14 cellular contexts compared by ENCODE assay signal in the genomic region with DNA sequence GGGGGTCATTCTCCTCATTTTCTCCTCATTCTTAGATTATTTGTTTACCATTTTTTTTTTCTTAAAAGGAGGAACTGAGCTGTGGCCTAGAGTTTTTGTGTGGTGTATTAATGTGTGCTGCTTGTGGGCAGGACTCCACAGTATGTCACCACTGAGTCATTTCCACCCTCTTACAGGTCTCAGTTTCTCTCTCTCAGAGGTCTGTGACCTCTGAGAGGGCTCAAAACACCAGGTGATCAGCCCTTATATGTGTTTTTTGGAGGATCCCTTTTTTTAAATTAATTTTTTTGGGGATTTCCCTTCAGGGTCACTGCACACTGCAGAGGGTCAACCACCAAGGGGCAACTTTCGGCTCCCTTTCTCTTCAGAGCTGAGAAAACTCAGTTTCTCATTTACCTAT.
DNase-seq lines count a peak whose midpoint lies in the region; ATAC-seq and TF ChIP-seq lines count a peak whose summit lies in the region.
"Had no signal": no experiment of that assay in that cellular context is flagged by ENCODE, and none has a peak within 500 bp of the region (broad histone marks: within the 10 kb centered on the region; RNA-seq: fewer than 3 reads in every experiment).

No MANE protein-coding gene starts in this region.

- H3K4me2 ChIP-seq in neural progenitor cell: no peak overlapping the region

- no peak overlapping the region for H3K9ac ChIP-seq in neural progenitor cell

- H2AFZ ChIP-seq in neural progenitor cell (replicated peaks): no peak overlapping the region

- H3K36me3 ChIP-seq in H7 (replicated peaks; ENCODE audit: control insufficient read depth, insufficient read depth, low read length) (no peaks in the 10 kb centered on the region), neural progenitor cell (no peaks in the 10 kb centered on the region)

- H3F3A ChIP-seq in neural progenitor cell (ENCODE audit: low read depth): no peaks in the 10 kb centered on the region

- H3K4me1 ChIP-seq in neural progenitor cell: no peaks in the 10 kb centered on the region

- no peaks in the 10 kb centered on the region for H3K36me3 Mint-ChIP-seq in neural progenitor cell
- H3K36me3 Mint-ChIP-seq: activated naive CD8-positive, alpha-beta T cell treated with anti-CD3 and anti-CD28 coated beads, Interleukin-2, amount 10 ng/mL, durations not matched to agents 7 days and 5 days had no signal

- no peaks in the 10 kb centered on the region for H3K27me3 Mint-ChIP-seq in neural progenitor cell (ENCODE audit: insufficient read depth, low read depth)

- H3K79me2 ChIP-seq in neural progenitor cell (ENCODE audit: low read depth): no peaks in the 10 kb centered on the region

- peak; percentile 16 for DNase-seq in GM13976 (ENCODE audit: low spot score)
- no peak for DNase-seq in COR-L47 (lab: John Stamatoyannopoulos, UW)
- no peak for DNase-seq in H7
- no peak for DNase-seq in inferior parietal cortex (ENCODE audit: extremely low spot score)
- no peak for DNase-seq in neural progenitor cell (ENCODE audit: low spot score)
- DNase-seq: activated CD4-positive, CD25-positive, alpha-beta regulatory T cell; activated naive CD8-positive, alpha-beta T cell treated with anti-CD3 and anti-CD28 coated beads, Interleukin-2, amount 10 ng/mL, durations not matched to agents 7 days and 5 days; glutamatergic neuron; mesendoderm; NCI-H187 treated with DMSO at 0.1 percent for 48 hours; RPMI8226 had no signal

- H4K20me1 ChIP-seq in neural progenitor cell (ENCODE audit: low read depth): no peaks in the 10 kb centered on the region

- peaks cover 13% of the 10 kb centered on the region for H3K9me3 ChIP-seq in neural progenitor cell (ENCODE audit: low read depth)

- H3K27ac ChIP-seq in neural progenitor cell: no peak overlapping the region

- H3K27me3 ChIP-seq in H7 (ENCODE audit: control insufficient read depth, insufficient read depth, low read length) (no peaks in the 10 kb centered on the region), neural progenitor cell (no peaks in the 10 kb centered on the region)

- in situ Hi-C loops in GM13976 (cut with MboI; ENCODE audit: low sequenced_read_pairs, unreplicated experiment): no loop called here

- no peak overlapping the region for H3K4me3 Mint-ChIP-seq in neural progenitor cell
- H3K4me3 Mint-ChIP-seq: activated naive CD8-positive, alpha-beta T cell treated with anti-CD3 and anti-CD28 coated beads, Interleukin-2, amount 10 ng/mL, durations not matched to agents 7 days and 5 days had no signal

- no peak for TF ChIP-seq CTCF in GM13976 (IDR thresholded peaks at IDR 0.05; ENCODE audit: borderline replicate concordance, control extremely low read depth, extremely low read depth, insufficient read depth, missing control alignments)
- TF ChIP-seq CTCF in neural progenitor cell (IDR thresholded peaks at IDR 0.05): no peak

- H3K27ac Mint-ChIP-seq in neural progenitor cell: no peak overlapping the region
- H3K27ac Mint-ChIP-seq: activated naive CD8-positive, alpha-beta T cell treated with anti-CD3 and anti-CD28 coated beads, Interleukin-2, amount 10 ng/mL, durations not matched to agents 7 days and 5 days had no signal

- H3K4me3 ChIP-seq in H7 (ENCODE audit: insufficient read depth, low read depth, low read length): no peak overlapping the region
- H3K4me3 ChIP-seq in neural progenitor cell: no peak overlapping the region

- H3K4me1 Mint-ChIP-seq in neural progenitor cell: no peaks in the 10 kb centered on the region
- H3K4me1 Mint-ChIP-seq: activated naive CD8-positive, alpha-beta T cell treated with anti-CD3 and anti-CD28 coated beads, Interleukin-2, amount 10 ng/mL, durations not matched to agents 7 days and 5 days had no signal

- ATAC-seq in GM19351 (IDR thresholded peaks at IDR 0.05; ENCODE audit: unreplicated experiment) (peak; percentile 90), HG02798 (IDR thresholded peaks at IDR 0.05; ENCODE audit: poor library complexity, unreplicated experiment) (peak; percentile 94), HG03521 (IDR thresholded peaks at IDR 0.05; ENCODE audit: unreplicated experiment) (peak; percentile 90)

- H3K9me3 Mint-ChIP-seq in neural progenitor cell: peaks cover 16% of the 10 kb centered on the region
